1 cellular context compared by ENCODE assay signal in genomic region chr9:20537269-20537668, GRCh38.
A peak's percentile ranks its signal among the peaks of the same experiment; 100 is the strongest.
TF ChIP-seq lines count a peak whose summit lies in the region.

No MANE protein-coding gene starts in this region.

TF ChIP-seq in HEK293, 187 proteins besides CTCF, POLR2A, EP300 and RAD21 (continued from another document):
- TF ChIP-seq PRDM6 (tag by site-specific recombination; IDR thresholded peaks at IDR 0.05), result peak; percentile 75
TF ChIP-seq in HEK293: peak in this region for 2.
